Comparison of ENCODE assay signal across 12 cellular contexts in genomic region chr5:64939772-64940510, GRCh38.
A peak's percentile ranks its signal among the peaks of the same experiment; 100 is the strongest.
DNase-seq lines count a peak whose midpoint lies in the region; ATAC-seq, FAIRE-seq and TF ChIP-seq lines count a peak whose summit lies in the region.
"Had no signal": no experiment of that assay in that cellular context is flagged by ENCODE, and none has a peak within 500 bp of the region (broad histone marks: within the 10 kb centered on the region; RNA-seq: fewer than 3 reads in every experiment).

No MANE protein-coding gene starts in this region.

- H3K9me3 ChIP-seq in heart right ventricle (peaks cover 0 to 35% (median 9%) of the 10 kb centered on the region in 11 donors), HepG2 (ENCODE audit: low read length) (no peaks in the 10 kb centered on the region), aorta (ENCODE audit: control insufficient read depth, low read length) (no peaks in the 10 kb centered on the region)

- H3K4me1 Mint-ChIP-seq in glutamatergic neuron (ENCODE audit: low read depth, unreplicated experiment): no peaks in the 10 kb centered on the region
- H3K4me1 Mint-ChIP-seq: stimulated activated naive CD8-positive, alpha-beta T cell treated with anti-CD3 and anti-CD28 coated beads, Interleukin-15, amount 100 ng/mL, for 72 hours had no signal

- WGBS in heart right ventricle, 2 donors: 66 to 69% methylated on average over 17 of the region's 17 CpGs
- 22% methylated on average over 9 of the region's 17 CpGs for WGBS in HepG2 (ENCODE audit: low lambda C conversion rate)
- WGBS in aorta, 2 donors: 46 to 49% methylated on average over 17 of the region's 17 CpGs

- DNase-seq in heart right ventricle (peak; percentile 14 to 21), Right ventricle myocardium superior (no peak), choroid plexus epithelial cell (ENCODE audit: low read depth) (peak; percentile 74), HepG2 (ENCODE audit: low spot score) (peak; percentile 79), aorta (peak; percentile 54 to 72), hippocampal formation (lab: John Stamatoyannopoulos, UW) (no peak), caudate nucleus (lab: John Stamatoyannopoulos, UW) (no peak), glutamatergic neuron (no peak)
- DNase-seq: activated effector memory CD4-positive, alpha-beta T cell treated with anti-CD3 and anti-CD28 coated beads, Interleukin-2, amount 50 U/mL, for 16 hours; stimulated activated naive CD8-positive, alpha-beta T cell treated with anti-CD3 and anti-CD28 coated beads, Interleukin-15, amount 100 ng/mL, for 72 hours; T-helper 9 cell had no signal

- no peak for TF ChIP-seq CTCF in heart right ventricle (IDR thresholded peaks at IDR 0.05)
- TF ChIP-seq CTCF in choroid plexus epithelial cell (conservative IDR thresholded peaks at IDR 0.05; ENCODE audit: low read depth, low read length): no peak
- no peak for TF ChIP-seq CTCF in HepG2 (CRISPR knock-in tag; IDR thresholded peaks at IDR 0.05)
- no peak for TF ChIP-seq CTCF in glutamatergic neuron (IDR thresholded peaks at IDR 0.05; ENCODE audit: partially characterized antibody, unreplicated experiment)

- no peaks in the 10 kb centered on the region for H3K4me1 ChIP-seq in heart right ventricle
- H3K4me1 ChIP-seq in HepG2 (ENCODE audit: insufficient read depth, low read length): peaks cover 17% of the 10 kb centered on the region
- H3K4me1 ChIP-seq in aorta (ENCODE audit: control insufficient read depth in 1 of 2, insufficient read depth in 2 of 2, low read length in 2 of 2): no peaks in the 10 kb centered on the region
- H3K4me1 ChIP-seq: BLaER1 treated with 17β-estradiol and CSF1 and Interleukin-3, amounts not matched to agents 10 nM and 100 nM had no signal

- H3K9ac ChIP-seq in HepG2 (ENCODE audit: insufficient read depth, low read depth, low read length): peak overlapping the region; percentile 23; the same call in 1 of the 2 replicates
- H3K9ac ChIP-seq: BLaER1 treated with 17β-estradiol and CSF1 and Interleukin-3, amounts not matched to agents 10 nM and 100 nM had no signal

- H3K27me3 Mint-ChIP-seq in glutamatergic neuron (ENCODE audit: unreplicated experiment): no peaks in the 10 kb centered on the region
- H3K27me3 Mint-ChIP-seq: stimulated activated naive CD8-positive, alpha-beta T cell treated with anti-CD3 and anti-CD28 coated beads, Interleukin-15, amount 100 ng/mL, for 72 hours had no signal

- ATAC-seq in heart right ventricle (peak in 4 of 8 donors; percentile 37 to 62 (median 47)), Right ventricle myocardium superior (ENCODE audit: poor library complexity) (no peak), HepG2 (peak; percentile 99), aorta (ENCODE audit: low FRiP score) (peak; percentile 78)
- ATAC-seq: stimulated activated naive CD8-positive, alpha-beta T cell treated with anti-CD3 and anti-CD28 coated beads, Interleukin-15, amount 100 ng/mL, for 72 hours had no signal

- H3K4me3 ChIP-seq in heart right ventricle (no peak overlapping the region), choroid plexus epithelial cell (ENCODE audit: low read depth, low read length) (no peak overlapping the region), HepG2 (replicated peaks in 1 of 3; ENCODE audit: insufficient read depth in 1 of 3, low read depth in 2 of 3, low read length in 3 of 3) (peak overlapping the region; percentile 42 to 65 (median 51); a peak in 5 of 6 replicates), aorta (ENCODE audit: low read length in 2 of 2) (no peak overlapping the region)
- H3K4me3 ChIP-seq: BLaER1 treated with 17β-estradiol and CSF1 and Interleukin-3, amounts not matched to agents 10 nM and 100 nM had no signal

- H4K20me1 ChIP-seq in HepG2 (ENCODE audit: insufficient read depth, low read length): no peaks in the 10 kb centered on the region
- H4K20me1 ChIP-seq: BLaER1 treated with 17β-estradiol and CSF1 and Interleukin-3, amounts not matched to agents 10 nM and 100 nM had no signal

- CTCF ChIA-PET in HepG2 (lab: Yijun Ruan, JAX; ENCODE audit: low intra/inter-chr PET ratio, low total read pairs): no interaction called here

- TF ChIP-seq RAD21 in HepG2 (CRISPR knock-in tag; IDR thresholded peaks at IDR 0.05): no peak

- no peak overlapping the region for H2AFZ ChIP-seq in HepG2 (ENCODE audit: low read length)

- H3K4me2 ChIP-seq in HepG2 (ENCODE audit: low read depth, low read length): peak overlapping the region; percentile 81
- H3K4me2 ChIP-seq: BLaER1 treated with 17β-estradiol and CSF1 and Interleukin-3, amounts not matched to agents 10 nM and 100 nM had no signal

- BruUV-seq in HepG2 (replicated peaks; lab: Mats Ljungman, UMichigan): no TSS peak

- intact Hi-C loops in heart right ventricle (cut with DNase I) (loop anchor here in 3 of 10 donors (10.0 kb wide), 1 partner anchor 125 kb away; no protein-coding TSS in a partner anchor), Right ventricle myocardium superior (cut with DNase I) (no loop called here), HepG2 (cut with micrococcal nuclease; ENCODE audit: unreplicated experiment) (no loop called here), aorta (cut with DNase I) (no loop called here)

- H3K27ac Mint-ChIP-seq in glutamatergic neuron (ENCODE audit: unreplicated experiment): no peak overlapping the region

- H3K36me3 Mint-ChIP-seq in glutamatergic neuron (ENCODE audit: unreplicated experiment): peaks cover 23% of the 10 kb centered on the region

- H3K36me3 ChIP-seq in heart right ventricle (no peaks in the 10 kb centered on the region), HepG2 (replicated peaks in 1 of 2; ENCODE audit: control insufficient read depth in 1 of 2, insufficient read depth in 2 of 2, low read length in 2 of 2) (no peaks in the 10 kb centered on the region), aorta (ENCODE audit: control insufficient read depth in 1 of 2, insufficient read depth in 2 of 2, low read length in 1 of 2) (no peaks in the 10 kb centered on the region)

- H3K9me3 Mint-ChIP-seq in glutamatergic neuron (ENCODE audit: unreplicated experiment): peaks cover 3% of the 10 kb centered on the region

- TF ChIP-seq EP300 in HepG2 (IDR thresholded peaks at IDR 0.05; ENCODE audit: low read depth in 2 of 2, low read length in 2 of 2) (0 out of 4 replicates have a peak, but pooled peaks of 1 of the 2 experiments have one; percentile 7), HepG2 (CRISPR knock-in tag; IDR thresholded peaks at IDR 0.05; ENCODE audit: borderline replicate concordance) (no peak; the same call in 1 of the 2 replicates)

- no peak for TF ChIP-seq POLR2A in HepG2 (IDR thresholded peaks at IDR 0.05; ENCODE audit: insufficient read depth in 1 of 2, low read depth in 2 of 2, low read length in 2 of 2)

- H3K27me3 ChIP-seq in heart right ventricle: no peaks in the 10 kb centered on the region
- H3K27me3 ChIP-seq in HepG2 (ENCODE audit: control insufficient read depth in 1 of 2, insufficient read depth in 2 of 2, low read length in 2 of 2): no peaks in the 10 kb centered on the region
- no peaks in the 10 kb centered on the region for H3K27me3 ChIP-seq in aorta (ENCODE audit: control insufficient read depth in 1 of 2, insufficient read depth in 2 of 2, low read length in 1 of 2)
- H3K27me3 ChIP-seq: BLaER1 treated with 17β-estradiol and CSF1 and Interleukin-3, amounts not matched to agents 10 nM and 100 nM had no signal

- no peak for FAIRE-seq in HepG2 (lab: Jason Lieb, UNC)

- H3K27ac ChIP-seq in heart right ventricle (no peak overlapping the region), HepG2 (ENCODE audit: extremely low read length, insufficient read depth, low read length) (peak overlapping the region; percentile 62), aorta (ENCODE audit: low read depth in 1 of 2, low read length in 2 of 2) (no peak overlapping the region), caudate nucleus (ENCODE audit: low read depth, low read length) (no peak overlapping the region)
- H3K27ac ChIP-seq: BLaER1 treated with 17β-estradiol and CSF1 and Interleukin-3, amounts not matched to agents 10 nM and 100 nM had no signal

- no peaks in the 10 kb centered on the region for H3K79me2 ChIP-seq in HepG2 (ENCODE audit: insufficient read depth, low read length)

- H3K4me3 Mint-ChIP-seq in glutamatergic neuron (ENCODE audit: unreplicated experiment): no peak overlapping the region
- H3K4me3 Mint-ChIP-seq: stimulated activated naive CD8-positive, alpha-beta T cell treated with anti-CD3 and anti-CD28 coated beads, Interleukin-15, amount 100 ng/mL, for 72 hours had no signal

- POLR2A ChIA-PET in HepG2 (lab: Yijun Ruan, JAX): interaction anchor here (0.7 to 1.0 kb wide), 2 partner anchors 116 to 540 kb away, joined by 3 read pairs; no protein-coding TSS in a partner anchor

- in situ Hi-C loops in HepG2 (cut with HindIII; ENCODE audit: extremely low pct_ligation_motif_present, low pct_unique_long_range_greater_than_20kb): no loop called here

TF ChIP-seq in HepG2, 621 proteins besides CTCF, POLR2A, EP300 and RAD21 (continues in another document):
- no peak for TF ChIP-seq HNRNPUL1 (IDR thresholded peaks at IDR 0.05; ENCODE audit: low read depth, low read length)
- no peak for TF ChIP-seq ZNF17 (CRISPR knock-in tag; IDR thresholded peaks at IDR 0.05)
- TF ChIP-seq ASH2L (IDR thresholded peaks at IDR 0.05; ENCODE audit: insufficient read length, low read depth, low read length): no peak
- peak; percentile 51; the same call in 1 of the 2 replicates for TF ChIP-seq HOXA5 (CRISPR knock-in tag; IDR thresholded peaks at IDR 0.05)
- no peak for TF ChIP-seq ATM (IDR thresholded peaks at IDR 0.05; ENCODE audit: borderline replicate concordance)
- 0 out of 2 replicates have a peak, but pooled peaks have one; percentile 21 for TF ChIP-seq PHF20 (CRISPR knock-in tag; IDR thresholded peaks at IDR 0.05)
- TF ChIP-seq ARNT2 (CRISPR knock-in tag; IDR thresholded peaks at IDR 0.05; ENCODE audit: low read depth): no peak
- TF ChIP-seq SNAPC2 (CRISPR knock-in tag; IDR thresholded peaks at IDR 0.05): no peak
- TF ChIP-seq ZNF225 (CRISPR knock-in tag; IDR thresholded peaks at IDR 0.05): no peak
- TF ChIP-seq, protein P1, sequence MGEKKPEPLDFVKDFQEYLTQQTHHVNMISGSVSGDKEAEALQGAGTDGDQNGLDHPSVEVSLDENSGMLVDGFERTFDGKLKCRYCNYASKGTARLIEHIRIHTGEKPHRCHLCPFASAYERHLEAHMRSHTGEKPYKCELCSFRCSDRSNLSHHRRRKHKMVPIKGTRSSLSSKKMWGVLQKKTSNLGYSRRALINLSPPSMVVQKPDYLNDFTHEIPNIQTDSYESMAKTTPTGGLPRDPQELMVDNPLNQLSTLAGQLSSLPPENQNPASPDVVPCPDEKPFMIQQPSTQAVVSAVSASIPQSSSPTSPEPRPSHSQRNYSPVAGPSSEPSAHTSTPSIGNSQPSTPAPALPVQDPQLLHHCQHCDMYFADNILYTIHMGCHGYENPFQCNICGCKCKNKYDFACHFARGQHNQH (CRISPR knock-in tag; IDR thresholded peaks at IDR 0.05): no peak
- no peak for TF ChIP-seq ZNF282 (IDR thresholded peaks at IDR 0.05; ENCODE audit: partially characterized antibody)

Comparison
In these comparisons a context has a peak if more than half of its experiments do, and no peak if none do; other contexts are left out.
1. DNase-seq: peak in heart right ventricle (2 of 2), choroid plexus epithelial cell (single experiment), HepG2 (single experiment) and aorta (2 of 2); none in Right ventricle myocardium superior (single experiment), hippocampal formation (0 of 2), caudate nucleus (0 of 61) and glutamatergic neuron (single experiment).
2. H3K4me3 ChIP-seq: peak in HepG2 (3 of 3); none in heart right ventricle (0 of 10), choroid plexus epithelial cell (single experiment) and aorta (0 of 2).